18 cellular contexts compared by ENCODE assay signal in genomic region chr4:113541933-113542332, GRCh38.
DNase-seq lines count a peak whose midpoint lies in the region; ATAC-seq and TF ChIP-seq lines count a peak whose summit lies in the region.
"Had no signal": no experiment of that assay in that cellular context is flagged by ENCODE, and none has a peak within 500 bp of the region (broad histone marks: within the 10 kb centered on the region; RNA-seq: fewer than 3 reads in every experiment).

No MANE protein-coding gene starts in this region.

- H3K4me1 ChIP-seq in heart right ventricle (peaks cover 3 to 50% (median 24%) of the 10 kb centered on the region in 9 donors), left ventricle myocardium inferior (peaks cover 56% of the 10 kb centered on the region)

- H3K4me3 ChIP-seq in heart right ventricle, result no peak overlapping the region
- H3K4me3 ChIP-seq in left ventricle myocardium inferior, result no peak overlapping the region
- H3K4me3 ChIP-seq: GM23338 had no signal

- peak overlapping the region in 8 of 10 donors; percentile 26 to 83 (median 76) for H3K27ac ChIP-seq in heart right ventricle
- peak overlapping the region; percentile 68 for H3K27ac ChIP-seq in left ventricle myocardium inferior (replicated peaks)

- intact Hi-C loops in heart right ventricle (cut with DNase I) (loop anchor here in 5 of 10 donors (2.0 to 10.0 kb wide), 6 partner anchors 75 to 223 kb away; partner anchors contain the start of gene CAMK2D (in 2 of the 5)), left cardiac atrium (cut with DNase I) (loop anchor here (10.0 kb wide), 3 partner anchors 93 to 223 kb away; partner anchors contain the start of gene CAMK2D (in 1 of the 2)), left ventricle myocardium inferior (cut with micrococcal nuclease) (loop anchor here (10.0 kb wide), 1 partner anchor 147 kb away; no protein-coding TSS in a partner anchor)

- H3K36me3 ChIP-seq in heart right ventricle, result peaks cover 0 to 19% (median 0%) of the 10 kb centered on the region in 9 donors
- H3K36me3 ChIP-seq in left ventricle myocardium inferior, result no peaks in the 10 kb centered on the region

- H3K9me3 ChIP-seq in heart right ventricle (no peaks in the 10 kb centered on the region), left ventricle myocardium inferior (replicated peaks) (no peaks in the 10 kb centered on the region)

- DNase-seq in heart right ventricle (no peak), left cardiac atrium (no peak), HCEC 1CT (peak; percentile 35), left ventricle myocardium inferior (no peak), left lobe of liver (ENCODE audit: low spot score) (no peak), NCI-H1436 treated with DMSO at 0.1 percent for 48 hours (lab: John Stamatoyannopoulos, UW) (no peak)
- DNase-seq in activated CD8-positive, alpha-beta memory T cell treated with anti-CD3 and anti-CD28 coated beads, Interleukin-2, amount 50 U/mL, for 4 hours, result no peak
- DNase-seq: Calu3; CD4-positive, alpha-beta memory T cell; DMS79; GDM1; KBM-7; NCI-H1436; NCI-H2081 treated with DMSO at 0.1 percent for 48 hours; NCI-H510A; NCI-H82; SIG-M5 had no signal

- ATAC-seq in heart right ventricle, result peak in 5 of 8 donors; percentile 48 to 83 (median 60)
- no peak for ATAC-seq in left cardiac atrium
- no peak for ATAC-seq in left lobe of liver
- ATAC-seq: GM23338 had no signal

- no peaks in the 10 kb centered on the region for H3K27me3 ChIP-seq in heart right ventricle
- no peaks in the 10 kb centered on the region for H3K27me3 ChIP-seq in left ventricle myocardium inferior (ENCODE audit: low read depth)

- TF ChIP-seq CTCF in heart right ventricle (IDR thresholded peaks at IDR 0.05) (no peak), left ventricle myocardium inferior (IDR thresholded peaks at IDR 0.05; ENCODE audit: borderline replicate concordance) (no peak)

Comparison
In these comparisons a context has a peak if more than half of its experiments do, and no peak if none do; other contexts are left out.
1. ATAC-seq: peak in heart right ventricle (5 of 8); none in left cardiac atrium (0 of 2) and left lobe of liver (single experiment).